In the genomic region with DNA sequence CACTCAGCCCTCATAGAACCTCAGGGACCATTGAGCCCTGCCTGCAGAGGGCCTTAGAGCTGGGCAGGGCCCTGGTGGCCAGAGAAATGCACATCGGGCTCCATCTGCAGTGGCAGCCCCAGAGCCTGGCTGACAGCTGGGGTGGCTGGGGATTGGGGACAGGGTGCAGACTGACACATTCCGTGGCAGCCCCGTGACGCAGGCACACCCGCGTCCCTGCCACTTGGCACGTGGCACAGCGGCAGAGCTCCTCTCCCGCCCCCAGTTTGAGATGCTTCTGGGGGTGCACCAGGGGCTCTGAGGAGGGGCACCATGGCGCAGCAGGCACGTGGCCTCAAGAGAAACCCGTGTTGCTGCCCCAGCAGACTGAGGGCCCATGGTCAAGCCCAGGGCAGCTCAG, we compare ENCODE assay signal across 18 cellular contexts. TPM values are rescaled to one million over a fixed set of nuclear protein-coding genes. Genes with fewer than 3 reads are reported as not detected.
DNase-seq lines count a peak whose midpoint lies in the region; ATAC-seq, FAIRE-seq and TF ChIP-seq lines count a peak whose summit lies in the region.
"Had no signal": no experiment of that assay in that cellular context is flagged by ENCODE, and none has a peak within 500 bp of the region (broad histone marks: within the 10 kb centered on the region; RNA-seq: fewer than 3 reads in every experiment).

No MANE protein-coding gene starts in this region.

- BruUV-seq in K562 (replicated peaks; lab: Mats Ljungman, UMichigan) = no TSS peak

- 44% methylated on average over 12 of the region's 12 CpGs for WGBS in K562 (ENCODE audit: insufficient coverage, low coverage, missing lambda C conversion rate)
- 89 to 100% methylated on average over 1 to 12 of the region's 12 CpGs for WGBS in endodermal cell (ENCODE audit: insufficient coverage in 1 of 2, insufficient read length in 1 of 2), 2 experiments
- 59 to 79% (median 60%) methylated on average over 12 of the region's 12 CpGs for WGBS in small intestine, 3 donors

- H3K36me3 ChIP-seq in HEK293 (ENCODE audit: control insufficient read depth in 2 of 2, insufficient read depth in 1 of 2, low read length in 2 of 2) (no peaks in the 10 kb centered on the region), K562 (ENCODE audit: control insufficient read depth, insufficient read depth, low read length) (no peaks in the 10 kb centered on the region), endodermal cell (ENCODE audit: control insufficient read depth, insufficient read depth, low read length) (no peaks in the 10 kb centered on the region), small intestine (ENCODE audit: control insufficient read depth in 2 of 2, insufficient read depth in 2 of 2, low read length in 2 of 2) (no peaks in the 10 kb centered on the region)

- DNase-seq in K562 (ENCODE audit: extremely low read depth in 1 of 4, low spot score in 3 of 4) = no peak
- no peak for DNase-seq in endodermal cell
- peak in 32 of 56 donors; percentile 6 to 80 (median 50) for DNase-seq in nucleus accumbens (lab: John Stamatoyannopoulos, UW)
- DNase-seq in small intestine = no peak
- no peak for DNase-seq in T-helper 2 cell treated with Interferon-gamma antibody and Interleukin-4, amounts not matched to agents 5 μg/mL and 100 μg/mL, for 36 hours (ENCODE audit: low spot score)
- DNase-seq in NCI-H774 (lab: John Stamatoyannopoulos, UW) = no peak
- DNase-seq: BE2C; CD4-positive, alpha-beta memory T cell; DMS153; DMS79 treated with DMSO at 0.1 percent for 48 hours; EL; GM23248 had no signal

- no peak overlapping the region for H2AFZ ChIP-seq in K562 (ENCODE audit: low read depth, low read length)
- H2AFZ ChIP-seq: GM23248 had no signal

- H3K27me3 Mint-ChIP-seq in endodermal cell (ENCODE audit: insufficient read depth) = peaks cover 87% of the 10 kb centered on the region
- H3K27me3 Mint-ChIP-seq in T-helper 2 cell treated with Interferon-gamma antibody and Interleukin-4, amounts not matched to agents 5 μg/mL and 100 μg/mL, for 36 hours (ENCODE audit: low read depth) = peaks cover 46% of the 10 kb centered on the region

- no peak for TF ChIP-seq EP300 in K562 (IDR thresholded peaks at IDR 0.05; ENCODE audit: low read length)

- H3K4me1 ChIP-seq in HEK293 (ENCODE audit: control insufficient read depth, insufficient read depth, low read length) (no peaks in the 10 kb centered on the region), K562 (replicated peaks in 1 of 2; ENCODE audit: control insufficient read depth in 2 of 2, insufficient read depth in 2 of 2, low read length in 2 of 2) (peaks cover 0 to 67% of the 10 kb centered on the region in 2 experiments; a peak in 3 of 5 replicates), endodermal cell (ENCODE audit: control insufficient read depth, insufficient read depth, low read length) (no peaks in the 10 kb centered on the region), small intestine (ENCODE audit: control insufficient read depth in 2 of 2, insufficient read depth in 1 of 2, low read depth in 1 of 2, low read length in 1 of 2) (no peaks in the 10 kb centered on the region)

- H3K9me1 ChIP-seq in K562 (ENCODE audit: control insufficient read depth, insufficient read depth, low read length) = peaks cover 6% of the 10 kb centered on the region

- no peak for ATAC-seq in K562

- no peak for TF ChIP-seq POLR2A in K562 (conservative IDR thresholded peaks at IDR 0.05)

- H4K20me1 ChIP-seq in K562 (replicated peaks; ENCODE audit: control insufficient read depth, insufficient read depth, low read length) = peaks cover 32% of the 10 kb centered on the region

- H3K4me3 Mint-ChIP-seq in endodermal cell = no peak overlapping the region
- H3K4me3 Mint-ChIP-seq in T-helper 2 cell treated with Interferon-gamma antibody and Interleukin-4, amounts not matched to agents 5 μg/mL and 100 μg/mL, for 36 hours = no peak overlapping the region

- 0 out of 2 replicates have a peak, but pooled peaks have one; percentile 12 for TF ChIP-seq CTCF in HEK293 (tag by site-specific recombination; IDR thresholded peaks at IDR 0.05)
- TF ChIP-seq CTCF in K562 (IDR thresholded peaks at IDR 0.05 in 2 of 3, conservative IDR thresholded peaks at IDR 0.05 in 1 of 3; ENCODE audit: insufficient read depth in 2 of 3, low read depth in 1 of 3, low read length in 3 of 3) = no peak
- TF ChIP-seq CTCF in endodermal cell (conservative IDR thresholded peaks at IDR 0.05) = peak; percentile 16

- H3K27ac ChIP-seq in HEK293 (ENCODE audit: extremely low read depth, low read depth, low read length) (no peak overlapping the region), K562 (ENCODE audit: extremely low read depth, low read depth, low read length) (no peak overlapping the region), endodermal cell (ENCODE audit: low read depth, low read length) (no peak overlapping the region), small intestine (ENCODE audit: low read depth in 1 of 2, low read length in 1 of 2) (no peak overlapping the region)
- H3K27ac ChIP-seq: A549, C4-2B, GM23248 had no signal

- CTCF ChIA-PET in HEK293 (lab: Yijun Ruan, JAX) = interaction anchor here (0.8 to 1.1 kb wide), 2 partner anchors 9 to 10 kb away, joined by 3 to 7 read pairs; no protein-coding TSS in a partner anchor
- CTCF ChIA-PET in K562 (lab: Yijun Ruan, JAX; ENCODE audit: low intra/inter-chr PET ratio) = no interaction called here

- H3K9ac ChIP-seq in K562 (ENCODE audit: insufficient read depth in 1 of 2, low read depth in 2 of 2, low read length in 2 of 2) = peak overlapping the region in 1 of 2 experiments; percentile 22; a peak in 1 of 4 replicates
- no peak overlapping the region for H3K9ac ChIP-seq in endodermal cell (ENCODE audit: extremely low read depth, low read length, poor library complexity, severe bottlenecking)
- H3K9ac ChIP-seq: GM23248 had no signal

- intact Hi-C loops in K562 (cut with micrococcal nuclease) = no loop called here

- POLR2A ChIA-PET in HEK293 (lab: Yijun Ruan, JAX) = interaction anchor here (2.0 kb wide), 1 partner anchor 13 kb away, joined by 8 read pairs; a partner anchor contains a TSS
- POLR2A ChIA-PET in K562 (lab: Yijun Ruan, JAX) = interaction anchor here (0.6 to 1.4 kb wide), 3 partner anchors 17 to 107 kb away, joined by 3 to 5 read pairs (median 3); a partner anchor contains a TSS

- H3K9me3 Mint-ChIP-seq in endodermal cell = no peaks in the 10 kb centered on the region
- no peaks in the 10 kb centered on the region for H3K9me3 Mint-ChIP-seq in T-helper 2 cell treated with Interferon-gamma antibody and Interleukin-4, amounts not matched to agents 5 μg/mL and 100 μg/mL, for 36 hours

- no peaks in the 10 kb centered on the region for H3K79me2 ChIP-seq in K562 (ENCODE audit: control insufficient read depth, insufficient read depth, low read length)

- H3K4me3 ChIP-seq in HEK293 (ENCODE audit: low read depth, low read length) = no peak overlapping the region
- H3K4me3 ChIP-seq in K562 = no peak overlapping the region
- H3K4me3 ChIP-seq in endodermal cell (ENCODE audit: low read length) = no peak overlapping the region
- H3K4me3 ChIP-seq in small intestine (ENCODE audit: low read depth in 1 of 2, low read length in 2 of 2) = no peak overlapping the region
- H3K4me3 ChIP-seq: A549, GM23248 had no signal

- no peak overlapping the region for H3K27ac Mint-ChIP-seq in endodermal cell
- no peak overlapping the region for H3K27ac Mint-ChIP-seq in T-helper 2 cell treated with Interferon-gamma antibody and Interleukin-4, amounts not matched to agents 5 μg/mL and 100 μg/mL, for 36 hours

- in situ Hi-C loops in K562 (cut with MboI) = no loop called here

- H3K4me1 Mint-ChIP-seq in endodermal cell = no peaks in the 10 kb centered on the region
- no peaks in the 10 kb centered on the region for H3K4me1 Mint-ChIP-seq in T-helper 2 cell treated with Interferon-gamma antibody and Interleukin-4, amounts not matched to agents 5 μg/mL and 100 μg/mL, for 36 hours (ENCODE audit: low read depth)

- peaks cover 13 to 67% of the 10 kb centered on the region in 2 experiments; a peak in 4 of 5 replicates for H3K27me3 ChIP-seq in K562 (ENCODE audit: control insufficient read depth in 2 of 2, insufficient read depth in 2 of 2, low read length in 2 of 2)
- H3K27me3 ChIP-seq in endodermal cell (ENCODE audit: control insufficient read depth, insufficient read depth, low read length, poor library complexity, severe bottlenecking) = peaks cover 92% of the 10 kb centered on the region
- peaks cover 28 to 48% of the 10 kb centered on the region in 2 donors for H3K27me3 ChIP-seq in small intestine (ENCODE audit: control insufficient read depth in 2 of 2, insufficient read depth in 2 of 2, low read length in 2 of 2)
- H3K27me3 ChIP-seq: BE2C had no signal

- H3K9me3 ChIP-seq in HEK293 (ENCODE audit: control insufficient read depth, insufficient read depth, low read depth, low read length) = no peaks in the 10 kb centered on the region
- H3K9me3 ChIP-seq in K562 (replicated peaks; ENCODE audit: control insufficient read depth, insufficient read depth, low read depth, low read length) = no peaks in the 10 kb centered on the region
- no peaks in the 10 kb centered on the region for H3K9me3 ChIP-seq in endodermal cell (ENCODE audit: control insufficient read depth, low read length)
- no peaks in the 10 kb centered on the region for H3K9me3 ChIP-seq in small intestine (ENCODE audit: control insufficient read depth, low read depth)
- H3K9me3 ChIP-seq: A549, BE2C had no signal

- FAIRE-seq in K562 (lab: Jason Lieb, UNC) (no peak), small intestine (lab: Jason Lieb, UNC) (no peak)
- FAIRE-seq: A549, G401.6, GM12891, H54 had no signal

- no peak overlapping the region for H3K4me2 ChIP-seq in K562 (ENCODE audit: insufficient read depth, low read length)
- H3K4me2 ChIP-seq: A549 had no signal

- no peaks in the 10 kb centered on the region for H3K36me3 Mint-ChIP-seq in endodermal cell (ENCODE audit: low read depth)
- H3K36me3 Mint-ChIP-seq in T-helper 2 cell treated with Interferon-gamma antibody and Interleukin-4, amounts not matched to agents 5 μg/mL and 100 μg/mL, for 36 hours (ENCODE audit: low read depth) = no peaks in the 10 kb centered on the region
- H3K36me3 Mint-ChIP-seq: CD4-positive, alpha-beta memory T cell had no signal

- no peak for TF ChIP-seq RAD21 in K562 (CRISPR knock-in tag; conservative IDR thresholded peaks at IDR 0.05 in 1 of 2, IDR thresholded peaks at IDR 0.05 in 1 of 2)

RNA-seq across cellular contexts. Expression of a gene that starts 2.2 kb away (rescaled TPM):
- 1.6 and 5.3 TPM in 2 replicates for total RNA-seq in K562 (2011; cell fraction: chromatin; rRNA removed; ENCODE audit: low replicate concordance)
- 3.7 and 4.2 TPM in 2 replicates for total RNA-seq in K562 (2011; cell fraction: nucleolus; rRNA removed)
- total RNA-seq in K562 (2011; cell fraction: nucleoplasm; rRNA removed) = 2.3 and 2.7 TPM in 2 replicates
- total RNA-seq in K562 (2014; rRNA removed) = 2.2 and 2.7 TPM in 2 replicates
- total RNA-seq in K562 (2014; rRNA removed; fragmentation: Illumina TruSeq; extraction: Trizol) = 0.54 and 1.4 TPM in 2 replicates
- 0.41 and 0.47 TPM in 2 replicates for total RNA-seq in K562 (2015; rRNA removed; fragmentation: Illumina TruSeq; extraction: Trizol)
- 6.0 and 8.2 TPM in 2 replicates for total RNA-seq in K562 (2021)
- 1.7 and 3.0 TPM in 2 replicates for polyA plus RNA-seq in K562 (2011; rRNA removed)
- polyA plus RNA-seq in K562 (2011; cell fraction: cytosol; rRNA removed) = 2.6 and 10.1 TPM in 2 replicates
- 5.0 and 9.1 TPM in 2 replicates for polyA plus RNA-seq in K562 (2011; cell fraction: nucleus; rRNA removed)
- polyA plus RNA-seq in K562 (2012) = 5.3 and 7.9 TPM in 2 replicates
- polyA plus RNA-seq in K562 (2014; fragmentation: Illumina TruSeq; extraction: Trizol) = 1.9 and 25.4 TPM in 2 replicates
- polyA plus RNA-seq in K562 (2014; fragmentation: Nextera tagmentation; extraction: Ambion mirVana) = under 1 TPM; 0.21 to 0.37 TPM
- 3.1 and 3.3 TPM in 2 replicates for polyA plus RNA-seq in K562 (2014; rRNA removed)
- polyA minus RNA-seq in K562 (2011; rRNA and poly(A)+ RNA removed) = 0.57 and 0.63 TPM in 2 replicates
- polyA minus RNA-seq in K562 (2011; cell fraction: cytosol; rRNA and poly(A)+ RNA removed) = 3.6 and 6.4 TPM in 2 replicates
- polyA minus RNA-seq in K562 (2011; cell fraction: nucleus; rRNA and poly(A)+ RNA removed) = 1.5 and 2.0 TPM in 2 replicates
- total RNA-seq in endodermal cell = 1 to 10 TPM in 1 of 2 donors, under 1 TPM in 1; 0.38 to 2.2 TPM
- 4.7 TPM for polyA plus RNA-seq in endodermal cell (2013, experiment 1 of 2)
- polyA plus RNA-seq in endodermal cell (2013, experiment 2 of 2) = 3.9 TPM
- polyA plus RNA-seq in small intestine = 1 to 10 TPM in 2 of 3 donors, under 1 TPM in 1; 0.81 to 3.4 (median 1.3) TPM

RNA-seq across cellular contexts. Expression of a gene that starts 11.5 kb away (rescaled TPM):
- 7.3 and 31.7 TPM in 2 replicates for total RNA-seq in K562 (2011; cell fraction: chromatin; rRNA removed; ENCODE audit: low replicate concordance)
- total RNA-seq in K562 (2011; cell fraction: nucleolus; rRNA removed) = 28.0 and 30.0 TPM in 2 replicates
- 19.2 and 20.2 TPM in 2 replicates for total RNA-seq in K562 (2011; cell fraction: nucleoplasm; rRNA removed)
- 89.8 and 111 TPM in 2 replicates for total RNA-seq in K562 (2014; rRNA removed)
- 1.0 and 2.0 TPM in 2 replicates for total RNA-seq in K562 (2014; rRNA removed; fragmentation: Illumina TruSeq; extraction: Trizol)
- total RNA-seq in K562 (2015; rRNA removed; fragmentation: Illumina TruSeq; extraction: Trizol) = 17.7 and 23.9 TPM in 2 replicates
- total RNA-seq in K562 (2021) = 73.5 and 79.2 TPM in 2 replicates
- polyA plus RNA-seq in K562 (2011; rRNA removed) = 15.4 and 33.4 TPM in 2 replicates
- polyA plus RNA-seq in K562 (2011; cell fraction: cytosol; rRNA removed) = 34.9 and 189 TPM in 2 replicates
- polyA plus RNA-seq in K562 (2011; cell fraction: nucleus; rRNA removed) = 44.8 and 72.6 TPM in 2 replicates
- polyA plus RNA-seq in K562 (2012) = 21.7 and 27.0 TPM in 2 replicates
- 3.0 and 8.7 TPM in 2 replicates for polyA plus RNA-seq in K562 (2014; fragmentation: Illumina TruSeq; extraction: Trizol)
- polyA plus RNA-seq in K562 (2014; fragmentation: Nextera tagmentation; extraction: Ambion mirVana) = 1 to 10 TPM in 1 of 2 experiments, under 1 TPM in 1; 0.20 to 1.2 TPM
- polyA plus RNA-seq in K562 (2014; rRNA removed) = 73.3 and 90.1 TPM in 2 replicates
- 1.9 and 2.5 TPM in 2 replicates for polyA minus RNA-seq in K562 (2011; rRNA and poly(A)+ RNA removed)
- 13.1 and 17.0 TPM in 2 replicates for polyA minus RNA-seq in K562 (2011; cell fraction: cytosol; rRNA and poly(A)+ RNA removed)
- 14.6 and 14.7 TPM in 2 replicates for polyA minus RNA-seq in K562 (2011; cell fraction: nucleus; rRNA and poly(A)+ RNA removed)
- total RNA-seq in endodermal cell = 10 to 100 TPM; 33.4 to 38.5 TPM
- polyA plus RNA-seq in endodermal cell (2013, experiment 1 of 2) = 90.9 TPM
- polyA plus RNA-seq in endodermal cell (2013, experiment 2 of 2) = 95.7 TPM
- 10 to 100 TPM in 2 of 3 donors, 1 to 10 TPM in 1; 4.9 to 14.1 (median 11.5) TPM for polyA plus RNA-seq in small intestine

RNA-seq across cellular contexts. Expression of a gene that starts 13.2 kb away (rescaled TPM):
- 7.7 and 42.2 TPM in 2 replicates for total RNA-seq in K562 (2011; cell fraction: chromatin; rRNA removed; ENCODE audit: low replicate concordance)
- 40.7 and 45.1 TPM in 2 replicates for total RNA-seq in K562 (2011; cell fraction: nucleolus; rRNA removed)
- total RNA-seq in K562 (2011; cell fraction: nucleoplasm; rRNA removed) = 14.7 and 16.8 TPM in 2 replicates
- 4.8 and 5.3 TPM in 2 replicates for total RNA-seq in K562 (2014; rRNA removed)
- total RNA-seq in K562 (2014; rRNA removed; fragmentation: Illumina TruSeq; extraction: Trizol) = 0.70 and 1.2 TPM in 2 replicates
- 3.4 and 5.1 TPM in 2 replicates for total RNA-seq in K562 (2015; rRNA removed; fragmentation: Illumina TruSeq; extraction: Trizol)
- total RNA-seq in K562 (2021) = 23.3 and 25.4 TPM in 2 replicates
- 3.3 and 6.7 TPM in 2 replicates for polyA plus RNA-seq in K562 (2011; rRNA removed)
- polyA plus RNA-seq in K562 (2011; cell fraction: cytosol; rRNA removed) = 5.5 and 12.0 TPM in 2 replicates
- 36.7 and 65.7 TPM in 2 replicates for polyA plus RNA-seq in K562 (2011; cell fraction: nucleus; rRNA removed)
- 14.6 and 20.0 TPM in 2 replicates for polyA plus RNA-seq in K562 (2012)
- polyA plus RNA-seq in K562 (2014; fragmentation: Illumina TruSeq; extraction: Trizol) = 5.5 and 10.2 TPM in 2 replicates
- under 1 TPM; 0.08 to 0.11 TPM for polyA plus RNA-seq in K562 (2014; fragmentation: Nextera tagmentation; extraction: Ambion mirVana)
- 12.2 and 12.5 TPM in 2 replicates for polyA plus RNA-seq in K562 (2014; rRNA removed)
- 2.7 and 3.3 TPM in 2 replicates for polyA minus RNA-seq in K562 (2011; rRNA and poly(A)+ RNA removed)
- polyA minus RNA-seq in K562 (2011; cell fraction: cytosol; rRNA and poly(A)+ RNA removed) = 7.6 and 11.2 TPM in 2 replicates
- polyA minus RNA-seq in K562 (2011; cell fraction: nucleus; rRNA and poly(A)+ RNA removed) = 14.4 and 18.2 TPM in 2 replicates
- total RNA-seq in endodermal cell = 10 to 100 TPM; 20.8 to 21.5 TPM
- 13.9 TPM for polyA plus RNA-seq in endodermal cell (2013, experiment 1 of 2)
- 12.5 TPM for polyA plus RNA-seq in endodermal cell (2013, experiment 2 of 2)
- polyA plus RNA-seq in small intestine = 1 to 10 TPM; 5.4 to 9.8 (median 8.9) TPM

RNA-seq across cellular contexts. Expression of a gene that starts 17.5 kb away (rescaled TPM):
- total RNA-seq in K562 (2011; cell fraction: chromatin; rRNA removed; ENCODE audit: low replicate concordance) = 7.6 and 54.6 TPM in 2 replicates
- 105 and 120 TPM in 2 replicates for total RNA-seq in K562 (2011; cell fraction: nucleolus; rRNA removed)
- 30.9 and 33.4 TPM in 2 replicates for total RNA-seq in K562 (2011; cell fraction: nucleoplasm; rRNA removed)
- 170 and 221 TPM in 2 replicates for total RNA-seq in K562 (2014; rRNA removed)
- total RNA-seq in K562 (2014; rRNA removed; fragmentation: Illumina TruSeq; extraction: Trizol) = 2.3 and 4.3 TPM in 2 replicates
- total RNA-seq in K562 (2015; rRNA removed; fragmentation: Illumina TruSeq; extraction: Trizol) = 39.9 and 47.1 TPM in 2 replicates
- 217 and 240 TPM in 2 replicates for total RNA-seq in K562 (2021)
- polyA plus RNA-seq in K562 (2011; rRNA removed) = 19.1 and 26.3 TPM in 2 replicates
- 53.5 and 239 TPM in 2 replicates for polyA plus RNA-seq in K562 (2011; cell fraction: cytosol; rRNA removed)
- polyA plus RNA-seq in K562 (2011; cell fraction: nucleus; rRNA removed) = 99.3 and 186 TPM in 2 replicates
- polyA plus RNA-seq in K562 (2012) = 31.0 and 45.4 TPM in 2 replicates
- 2.8 and 9.0 TPM in 2 replicates for polyA plus RNA-seq in K562 (2014; fragmentation: Illumina TruSeq; extraction: Trizol)
- polyA plus RNA-seq in K562 (2014; fragmentation: Nextera tagmentation; extraction: Ambion mirVana) = 1 to 10 TPM in 1 of 2 experiments, under 1 TPM in 1; 0.58 to 2.1 TPM
- polyA plus RNA-seq in K562 (2014; rRNA removed) = 158 and 161 TPM in 2 replicates
- polyA minus RNA-seq in K562 (2011; rRNA and poly(A)+ RNA removed) = 0.42 and 0.48 TPM in 2 replicates
- polyA minus RNA-seq in K562 (2011; cell fraction: cytosol; rRNA and poly(A)+ RNA removed) = 17.5 and 22.8 TPM in 2 replicates
- 37.1 and 45.1 TPM in 2 replicates for polyA minus RNA-seq in K562 (2011; cell fraction: nucleus; rRNA and poly(A)+ RNA removed)
- total RNA-seq in endodermal cell = 10 to 100 TPM; 36.9 to 40.6 TPM
- polyA plus RNA-seq in endodermal cell (2013, experiment 1 of 2) = 19.4 TPM
- polyA plus RNA-seq in endodermal cell (2013, experiment 2 of 2) = 22.1 TPM
- polyA plus RNA-seq in small intestine = 10 to 100 TPM; 36.5 to 55.5 (median 39.7) TPM

RNA-seq across cellular contexts. Expression of a gene that starts 19.3 kb away (rescaled TPM):
- total RNA-seq in K562 (2011; cell fraction: chromatin; rRNA removed; ENCODE audit: low replicate concordance) = 18.2 and 82.3 TPM in 2 replicates
- 114 and 120 TPM in 2 replicates for total RNA-seq in K562 (2011; cell fraction: nucleolus; rRNA removed)
- 55.7 and 56.0 TPM in 2 replicates for total RNA-seq in K562 (2011; cell fraction: nucleoplasm; rRNA removed)
- total RNA-seq in K562 (2014; rRNA removed) = 48.3 and 63.8 TPM in 2 replicates
- 9.6 and 15.8 TPM in 2 replicates for total RNA-seq in K562 (2014; rRNA removed; fragmentation: Illumina TruSeq; extraction: Trizol)
- total RNA-seq in K562 (2015; rRNA removed; fragmentation: Illumina TruSeq; extraction: Trizol) = 28.3 and 29.3 TPM in 2 replicates
- 50.6 and 56.6 TPM in 2 replicates for total RNA-seq in K562 (2021)
- polyA plus RNA-seq in K562 (2011; rRNA removed) = 22.2 and 33.4 TPM in 2 replicates
- polyA plus RNA-seq in K562 (2011; cell fraction: cytosol; rRNA removed) = 35.0 and 78.3 TPM in 2 replicates
- polyA plus RNA-seq in K562 (2011; cell fraction: nucleus; rRNA removed) = 96.4 and 165 TPM in 2 replicates
- 52.6 and 67.7 TPM in 2 replicates for polyA plus RNA-seq in K562 (2012)
- 43.3 and 47.9 TPM in 2 replicates for polyA plus RNA-seq in K562 (2014; fragmentation: Illumina TruSeq; extraction: Trizol)
- polyA plus RNA-seq in K562 (2014; fragmentation: Nextera tagmentation; extraction: Ambion mirVana) = 1 to 10 TPM; 1.2 to 2.3 TPM
- 46.6 and 48.7 TPM in 2 replicates for polyA plus RNA-seq in K562 (2014; rRNA removed)
- polyA minus RNA-seq in K562 (2011; rRNA and poly(A)+ RNA removed) = 5.2 and 7.4 TPM in 2 replicates
- polyA minus RNA-seq in K562 (2011; cell fraction: cytosol; rRNA and poly(A)+ RNA removed) = 16.1 and 16.5 TPM in 2 replicates
- polyA minus RNA-seq in K562 (2011; cell fraction: nucleus; rRNA and poly(A)+ RNA removed) = 65.4 and 66.1 TPM in 2 replicates
- total RNA-seq in endodermal cell = 10 to 100 TPM; 48.8 to 55.6 TPM
- polyA plus RNA-seq in endodermal cell (2013, experiment 1 of 2) = 43.9 TPM
- polyA plus RNA-seq in endodermal cell (2013, experiment 2 of 2) = 39.3 TPM
- 10 to 100 TPM; 23.0 to 46.2 (median 23.2) TPM for polyA plus RNA-seq in small intestine

Comparison
In these comparisons a context has a peak if more than half of its experiments do, and no peak if none do; other contexts are left out.
1. CTCF ChIP-seq: peak in HEK293 (single experiment) and endodermal cell (single experiment); none in K562 (0 of 3).
2. DNase-seq: peak in nucleus accumbens (32 of 56); none in K562 (0 of 4), endodermal cell (single experiment), small intestine (single experiment), T-helper 2 cell treated with Interferon-gamma antibody and Interleukin-4, amounts not matched to agents 5 μg/mL and 100 μg/mL, for 36 hours (single experiment) and NCI-H774 (single experiment).